In the genomic region with DNA sequence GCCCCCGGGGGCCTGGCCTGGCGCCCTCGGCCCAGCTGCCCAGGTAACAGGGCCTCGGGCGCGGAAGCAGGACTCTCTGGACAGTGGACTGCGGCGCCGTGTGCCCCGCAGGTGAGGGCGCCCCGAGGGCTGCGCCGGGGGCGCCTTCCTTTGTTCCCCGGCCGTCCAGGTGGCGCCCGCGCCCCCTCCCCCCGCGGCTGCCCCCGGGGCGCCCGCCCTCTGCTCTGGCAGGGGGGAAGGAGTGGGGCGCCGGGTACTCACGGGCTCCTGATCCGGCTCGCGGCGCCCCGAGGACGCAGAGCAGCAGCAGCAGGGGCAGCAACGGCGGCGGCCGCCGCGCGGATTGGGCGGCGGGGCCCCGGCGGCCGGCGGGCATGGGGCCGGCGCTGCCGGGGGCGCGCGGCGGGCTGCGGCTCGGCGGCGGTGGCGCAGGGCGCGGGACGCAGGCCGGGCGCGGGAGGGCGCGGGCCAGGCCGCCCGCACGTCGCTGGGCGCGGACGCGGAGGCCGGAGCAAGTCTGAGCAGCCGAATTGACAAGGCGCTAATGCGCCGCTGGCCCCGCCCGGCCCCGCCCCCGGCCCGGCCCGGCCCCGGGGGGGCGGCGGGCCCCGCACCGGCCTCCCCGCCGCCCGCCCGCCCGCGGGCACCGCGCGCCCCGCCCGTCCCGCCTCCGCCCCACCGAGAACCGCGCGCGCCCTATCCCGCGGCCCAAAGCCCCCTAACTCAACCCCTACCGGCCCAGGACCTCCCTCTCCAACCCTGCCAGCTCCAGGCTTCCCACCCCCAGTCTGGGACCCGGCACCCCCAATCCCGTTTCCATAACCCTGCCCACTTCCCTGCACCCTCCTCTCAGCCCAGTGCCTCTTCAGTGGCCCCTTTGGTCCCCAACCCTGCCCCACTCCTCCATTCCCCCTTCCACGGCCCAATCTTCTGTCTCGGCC, we compare ENCODE assay signal across 12 cellular contexts. TPM values are rescaled to one million over a fixed set of nuclear protein-coding genes. Genes with fewer than 3 reads are reported as not detected.
DNase-seq lines count a peak whose midpoint lies in the region; ATAC-seq, FAIRE-seq and TF ChIP-seq lines count a peak whose summit lies in the region.
"Had no signal": no experiment of that assay in that cellular context is flagged by ENCODE, and none has a peak within 500 bp of the region (broad histone marks: within the 10 kb centered on the region; RNA-seq: fewer than 3 reads in every experiment).

A gene with protein sequence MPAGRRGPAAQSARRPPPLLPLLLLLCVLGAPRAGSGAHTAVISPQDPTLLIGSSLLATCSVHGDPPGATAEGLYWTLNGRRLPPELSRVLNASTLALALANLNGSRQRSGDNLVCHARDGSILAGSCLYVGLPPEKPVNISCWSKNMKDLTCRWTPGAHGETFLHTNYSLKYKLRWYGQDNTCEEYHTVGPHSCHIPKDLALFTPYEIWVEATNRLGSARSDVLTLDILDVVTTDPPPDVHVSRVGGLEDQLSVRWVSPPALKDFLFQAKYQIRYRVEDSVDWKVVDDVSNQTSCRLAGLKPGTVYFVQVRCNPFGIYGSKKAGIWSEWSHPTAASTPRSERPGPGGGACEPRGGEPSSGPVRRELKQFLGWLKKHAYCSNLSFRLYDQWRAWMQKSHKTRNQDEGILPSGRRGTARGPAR (minus strand): TSS at position 519 of the 941 bp plus-strand sequence. CDS start 143 bp downstream, at position 376.

- TF ChIP-seq POLR2A in A549 (IDR thresholded peaks at IDR 0.05; ENCODE audit: low read length) = no peak

- peaks cover 17% of the 10 kb centered on the region; the same call in 2 of the 3 replicates for H3K4me1 ChIP-seq in A549

- TF ChIP-seq CTCF in A549 (IDR thresholded peaks at IDR 0.05) = no peak

- peak within 1 kb of the TSS; percentile 89 for H3K4me2 ChIP-seq in A549

- H3K27ac Mint-ChIP-seq in naive B cell = peak within 1 kb of the TSS in 3 of 6 donors; percentile 55 to 81 (median 59)

- CTCF ChIA-PET in A549 (lab: Yijun Ruan, JAX) = interaction anchor here (1.1 to 2.5 kb wide), 3 partner anchors 12 to 156 kb away, joined by 3 to 6 read pairs (median 6); a partner anchor contains a TSS

- H3K4me3 ChIP-seq in A549 = peak within 1 kb of the TSS; percentile 39

- WGBS in A549 (ENCODE audit: missing lambda C conversion rate) = 2% methylated on average over 9 of the region's 116 CpGs

- POLR2A ChIA-PET in A549 (lab: Yijun Ruan, JAX) = no interaction called here

- DNase-seq in A549 (ENCODE audit: low read depth in 1 of 2, low spot score in 1 of 2) (no peak), NCI-H69 (lab: John Stamatoyannopoulos, UW) (peak; percentile 48), epidermal melanocyte (ENCODE audit: insufficient read length, low spot score) (peak; percentile 22), naive B cell (no peak), mucosa of gallbladder (ENCODE audit: low spot score) (no peak)
- DNase-seq in stimulated activated CD4-positive, alpha-beta T cell treated with anti-CD3 and anti-CD28 coated beads, Interleukin-12 subunit alpha, Interleukin-12 subunit beta, amount 100 ng/mL, for 4 hours = no peak
- DNase-seq: MM.1S, SIG-M5 had no signal

- peak within 1 kb of the TSS; percentile 15 to 79; a peak in 4 of 6 replicates for H3K27ac ChIP-seq in A549
- H3K27ac ChIP-seq: C4-2B, parathyroid adenoma had no signal

- no peak for ATAC-seq in A549
- ATAC-seq in naive B cell (ENCODE audit: low read depth in 2 of 2) = no peak
- ATAC-seq in HG02885 (IDR thresholded peaks at IDR 0.05; ENCODE audit: poor library complexity, unreplicated experiment) = no peak
- no peak for ATAC-seq in HG03442 (IDR thresholded peaks at IDR 0.05; ENCODE audit: unreplicated experiment)

- peak within 1 kb of the TSS in 7 of 8 donors; percentile 35 to 84 (median 65) for H3K4me3 Mint-ChIP-seq in naive B cell

- peaks cover 0 to 2% (median 0%) of the 10 kb centered on the region in 7 donors for H3K9me3 Mint-ChIP-seq in naive B cell

- no peak for TF ChIP-seq RAD21 in A549 (conservative IDR thresholded peaks at IDR 0.05 in 1 of 2, IDR thresholded peaks at IDR 0.05 in 1 of 2)

- no peaks in the 10 kb centered on the region for H3K9me3 ChIP-seq in A549

- TF ChIP-seq EP300 in A549 (IDR thresholded peaks at IDR 0.05) = no peak

- peaks cover 20 to 42% (median 31%) of the 10 kb centered on the region in 3 donors for H3K4me1 Mint-ChIP-seq in naive B cell

- peaks cover 41 to 74% (median 66%) of the 10 kb centered on the region in 3 donors for H3K27me3 Mint-ChIP-seq in naive B cell

- no peak for FAIRE-seq in A549 (lab: Jason Lieb, UNC)

- no peaks in the 10 kb centered on the region for H3K36me3 Mint-ChIP-seq in naive B cell

TF ChIP-seq in A549, 52 proteins besides CTCF, POLR2A, EP300 and RAD21 (continues in another document):
- TF ChIP-seq, protein P1, sequence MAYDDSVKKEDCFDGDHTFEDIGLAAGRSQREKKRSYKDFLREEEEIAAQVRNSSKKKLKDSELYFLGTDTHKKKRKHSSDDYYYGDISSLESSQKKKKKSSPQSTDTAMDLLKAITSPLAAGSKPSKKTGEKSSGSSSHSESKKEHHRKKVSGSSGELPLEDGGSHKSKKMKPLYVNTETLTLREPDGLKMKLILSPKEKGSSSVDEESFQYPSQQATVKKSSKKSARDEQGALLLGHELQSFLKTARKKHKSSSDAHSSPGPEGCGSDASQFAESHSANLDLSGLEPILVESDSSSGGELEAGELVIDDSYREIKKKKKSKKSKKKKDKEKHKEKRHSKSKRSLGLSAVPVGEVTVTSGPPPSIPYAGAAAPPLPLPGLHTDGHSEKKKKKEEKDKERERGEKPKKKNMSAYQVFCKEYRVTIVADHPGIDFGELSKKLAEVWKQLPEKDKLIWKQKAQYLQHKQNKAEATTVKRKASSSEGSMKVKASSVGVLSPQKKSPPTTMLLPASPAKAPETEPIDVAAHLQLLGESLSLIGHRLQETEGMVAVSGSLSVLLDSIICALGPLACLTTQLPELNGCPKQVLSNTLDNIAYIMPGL (CRISPR knock-in tag; IDR thresholded peaks at IDR 0.05; ENCODE audit: borderline replicate concordance) = no peak
- TF ChIP-seq, protein P2, sequence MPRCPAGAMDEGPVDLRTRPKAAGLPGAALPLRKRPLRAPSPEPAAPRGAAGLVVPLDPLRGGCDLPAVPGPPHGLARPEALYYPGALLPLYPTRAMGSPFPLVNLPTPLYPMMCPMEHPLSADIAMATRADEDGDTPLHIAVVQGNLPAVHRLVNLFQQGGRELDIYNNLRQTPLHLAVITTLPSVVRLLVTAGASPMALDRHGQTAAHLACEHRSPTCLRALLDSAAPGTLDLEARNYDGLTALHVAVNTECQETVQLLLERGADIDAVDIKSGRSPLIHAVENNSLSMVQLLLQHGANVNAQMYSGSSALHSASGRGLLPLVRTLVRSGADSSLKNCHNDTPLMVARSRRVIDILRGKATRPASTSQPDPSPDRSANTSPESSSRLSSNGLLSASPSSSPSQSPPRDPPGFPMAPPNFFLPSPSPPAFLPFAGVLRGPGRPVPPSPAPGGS (IDR thresholded peaks at IDR 0.05) = no peak
- TF ChIP-seq MAFK (IDR thresholded peaks at IDR 0.05; ENCODE audit: partially characterized antibody) (no peak), FOSL2 (IDR thresholded peaks at IDR 0.05) (no peak), FOSL2 (CRISPR knock-in tag; IDR thresholded peaks at IDR 0.05) (no peak), CHD4 (IDR thresholded peaks at IDR 0.05; ENCODE audit: borderline replicate concordance) (no peak), HOXB13 (CRISPR knock-in tag; IDR thresholded peaks at IDR 0.05; ENCODE audit: low read depth) (no peak), ZSCAN20 (CRISPR knock-in tag; IDR thresholded peaks at IDR 0.05) (no peak), ZNF302 (CRISPR knock-in tag; IDR thresholded peaks at IDR 0.05) (no peak), KDM1A (IDR thresholded peaks at IDR 0.05; ENCODE audit: low read depth) (no peak), ESRRA (IDR thresholded peaks at IDR 0.05; ENCODE audit: borderline replicate concordance, low read length) (no peak), SREBF2 (IDR thresholded peaks at IDR 0.05) (no peak), RFX5 (IDR thresholded peaks at IDR 0.05) (no peak)
- TF ChIP-seq, protein P3, sequence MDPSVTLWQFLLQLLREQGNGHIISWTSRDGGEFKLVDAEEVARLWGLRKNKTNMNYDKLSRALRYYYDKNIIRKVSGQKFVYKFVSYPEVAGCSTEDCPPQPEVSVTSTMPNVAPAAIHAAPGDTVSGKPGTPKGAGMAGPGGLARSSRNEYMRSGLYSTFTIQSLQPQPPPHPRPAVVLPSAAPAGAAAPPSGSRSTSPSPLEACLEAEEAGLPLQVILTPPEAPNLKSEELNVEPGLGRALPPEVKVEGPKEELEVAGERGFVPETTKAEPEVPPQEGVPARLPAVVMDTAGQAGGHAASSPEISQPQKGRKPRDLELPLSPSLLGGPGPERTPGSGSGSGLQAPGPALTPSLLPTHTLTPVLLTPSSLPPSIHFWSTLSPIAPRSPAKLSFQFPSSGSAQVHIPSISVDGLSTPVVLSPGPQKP (IDR thresholded peaks at IDR 0.05; ENCODE audit: low read depth, low read length) = no peak

RNA-seq across cellular contexts. Expression of the gene that starts here (rescaled TPM):
- 0.37 and 1.3 TPM in 2 replicates for polyA plus RNA-seq in A549 (2011; rRNA removed)
- polyA plus RNA-seq in A549 (2012; cell fraction: cytosol; rRNA removed) = 1.3 and 2.0 TPM in 2 replicates
- 2.2 and 3.5 TPM in 2 replicates for polyA plus RNA-seq in A549 (2012; cell fraction: nucleus; rRNA removed)
- polyA plus RNA-seq in A549 (2017; fragmentation: RNase III; extraction: RNeasy Plus Mini Kit Qiagen cat#74134 plus additional on column Dnase treatment) = 1.6 to 2.7 TPM (median 2.5 TPM) in 3 replicates
- 0.45 and 1.2 TPM in 2 replicates for polyA minus RNA-seq in A549 (2011; rRNA and poly(A)+ RNA removed)
- 1 to 10 TPM in 2 of 6 donors, under 1 TPM in 2, not detected in 2; 0.44 to 7.0 (median 0.97) TPM for polyA plus RNA-seq in naive B cell (ENCODE audit: low read depth in 6 of 6)
- 5.8 TPM for total RNA-seq in mucosa of gallbladder

Comparison
In these comparisons a context has a peak if more than half of its experiments do, and no peak if none do; other contexts are left out.
1. DNase-seq: peak in NCI-H69 (single experiment) and epidermal melanocyte (single experiment); none in A549 (0 of 2), naive B cell (single experiment), stimulated activated CD4-positive, alpha-beta T cell treated with anti-CD3 and anti-CD28 coated beads, Interleukin-12 subunit alpha, Interleukin-12 subunit beta, amount 100 ng/mL, for 4 hours (single experiment) and mucosa of gallbladder (single experiment).